18 cellular contexts compared by ENCODE assay signal in the genomic region with DNA sequence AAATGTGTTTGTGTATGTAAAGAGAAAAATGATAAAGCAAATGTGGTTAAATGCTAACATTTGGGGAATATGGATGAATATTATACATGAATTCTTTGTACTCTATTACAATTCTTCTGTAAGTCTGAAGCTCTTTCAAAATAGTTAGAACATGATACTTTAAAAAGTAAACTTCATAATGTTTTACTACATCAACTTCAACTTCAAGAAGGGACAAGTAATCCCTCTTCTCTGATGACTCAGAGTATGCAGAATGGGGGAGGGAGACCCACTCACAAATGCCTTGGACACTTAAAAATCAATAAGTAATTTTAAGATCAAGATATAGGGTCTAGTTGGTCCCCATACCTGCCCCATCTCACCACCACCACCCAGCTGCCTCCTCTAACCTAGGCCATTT.
DNase-seq lines count a peak whose midpoint lies in the region.
"Had no signal": no experiment of that assay in that cellular context is flagged by ENCODE, and none has a peak within 500 bp of the region (broad histone marks: within the 10 kb centered on the region; RNA-seq: fewer than 3 reads in every experiment).

No MANE protein-coding gene starts in this region.

- H3K36me3 ChIP-seq in adipocyte (ENCODE audit: control insufficient read depth, insufficient read depth, low read length, severe bottlenecking): no peaks in the 10 kb centered on the region
- no peaks in the 10 kb centered on the region for H3K36me3 ChIP-seq in mesenchymal stem cell (ENCODE audit: control insufficient read depth in 1 of 2, insufficient read depth in 2 of 2, low read depth in 1 of 2, low read length in 2 of 2)

- H2BK5ac ChIP-seq in mesenchymal stem cell (ENCODE audit: low read depth, low read length, poor library complexity, severe bottlenecking): no peak overlapping the region

- H4K91ac ChIP-seq in mesenchymal stem cell (ENCODE audit: low read length): peak overlapping the region; percentile 66

- no peak overlapping the region for H3K23ac ChIP-seq in mesenchymal stem cell (ENCODE audit: low read length in 2 of 2)

- H3K4ac ChIP-seq in mesenchymal stem cell (ENCODE audit: low read depth in 1 of 2, low read length in 2 of 2): no peak overlapping the region

- no peak overlapping the region for H2AFZ ChIP-seq in mesenchymal stem cell (ENCODE audit: low read depth, low read length)

- DNase-seq in EH (ENCODE audit: low read depth): peak; percentile 26
- DNase-seq in adipocyte (ENCODE audit: low read depth): peak; percentile 68
- peak; percentile 31 for DNase-seq in fibroblast of gingiva (ENCODE audit: low read depth)
- no peak for DNase-seq in mesenchymal stem cell
- DNase-seq in RPMI8226: no peak
- DNase-seq in H4 (ENCODE audit: low spot score): no peak
- DNase-seq in stimulated activated naive CD4-positive, alpha-beta T cell treated with Interleukin-2 at 50 U/mL for 16 hours (lab: John Stamatoyannopoulos, UW): no peak
- DNase-seq in NCI-H524 (lab: John Stamatoyannopoulos, UW): no peak
- DNase-seq: AML-193; Caco-2; CD4-positive, alpha-beta T cell; DMS79; GF-D8; GOT3; H9 had no signal

- H3K27me3 ChIP-seq in adipocyte (replicated peaks; ENCODE audit: control insufficient read depth, insufficient read depth, low read length) (no peaks in the 10 kb centered on the region), mesenchymal stem cell (ENCODE audit: control insufficient read depth in 1 of 2, insufficient read depth in 1 of 2, low read length in 2 of 2) (no peaks in the 10 kb centered on the region)

- peak overlapping the region in 1 of 2 experiments; percentile 87 for H2BK12ac ChIP-seq in mesenchymal stem cell (ENCODE audit: low read length in 2 of 2)

- H3K4me2 ChIP-seq in mesenchymal stem cell (ENCODE audit: low read length, poor library complexity, severe bottlenecking): no peak overlapping the region
- H3K4me2 ChIP-seq: A549 had no signal

- H3K14ac ChIP-seq in mesenchymal stem cell (ENCODE audit: low read length in 2 of 2): no peak overlapping the region

- H3K4me1 ChIP-seq in adipocyte (ENCODE audit: control insufficient read depth, insufficient read depth, low read length) (peaks cover 41% of the 10 kb centered on the region), mesenchymal stem cell (ENCODE audit: control insufficient read depth, insufficient read depth, low read depth, low read length) (no peaks in the 10 kb centered on the region)
- H3K4me1 ChIP-seq: A549 had no signal

- H2AK5ac ChIP-seq in mesenchymal stem cell (ENCODE audit: low read length, severe bottlenecking): no peak overlapping the region

- H2BK15ac ChIP-seq in mesenchymal stem cell (ENCODE audit: low read depth, poor library complexity, severe bottlenecking): no peak overlapping the region

- H3K9ac ChIP-seq in adipocyte (ENCODE audit: low read length): no peak overlapping the region
- H3K9ac ChIP-seq in mesenchymal stem cell (ENCODE audit: low read length): no peak overlapping the region

- H3K4me3 ChIP-seq in adipocyte (ENCODE audit: low read length) (no peak overlapping the region), mesenchymal stem cell (ENCODE audit: insufficient read depth in 1 of 2, low read depth in 1 of 2, low read length in 2 of 2) (no peak overlapping the region)
- H3K4me3 ChIP-seq: A549 had no signal

- no peak overlapping the region for H3K27ac ChIP-seq in mesenchymal stem cell (ENCODE audit: low read length, poor library complexity, severe bottlenecking)
- H3K27ac ChIP-seq: 22Rv1, A549, C4-2B had no signal

- peak overlapping the region; percentile 61 for H4K8ac ChIP-seq in mesenchymal stem cell (ENCODE audit: low read length)

- H3K18ac ChIP-seq in mesenchymal stem cell (ENCODE audit: low read depth in 1 of 2, low read length in 2 of 2): peak overlapping the region in 1 of 2 experiments; percentile 4

- no peaks in the 10 kb centered on the region for H3K79me1 ChIP-seq in mesenchymal stem cell (replicated peaks; ENCODE audit: low read length, poor library complexity, severe bottlenecking)

- H3K9me3 ChIP-seq in adipocyte (ENCODE audit: control insufficient read depth, low read length) (peaks cover 3% of the 10 kb centered on the region), mesenchymal stem cell (ENCODE audit: control insufficient read depth, low read length) (no peaks in the 10 kb centered on the region)
- H3K9me3 ChIP-seq: A549 had no signal

- H2BK120ac ChIP-seq in mesenchymal stem cell (ENCODE audit: low read depth, low read length): peak overlapping the region; percentile 44

Comparison
In these comparisons a context has a peak if more than half of its experiments do, and no peak if none do; other contexts are left out.
1. DNase-seq: peak in EH (single experiment), adipocyte (single experiment) and fibroblast of gingiva (single experiment); none in mesenchymal stem cell (single experiment), RPMI8226 (single experiment), H4 (single experiment), stimulated activated naive CD4-positive, alpha-beta T cell treated with Interleukin-2 at 50 U/mL for 16 hours (single experiment) and NCI-H524 (0 of 2).